In genomic region chr4:6641164-6641970, GRCh38 we compare ENCODE assay signal across 8 cellular contexts. TPM values are rescaled to one million over a fixed set of nuclear protein-coding genes. Genes with fewer than 3 reads are reported as not detected.
DNase-seq lines count a peak whose midpoint lies in the region; ATAC-seq and TF ChIP-seq lines count a peak whose summit lies in the region.

No MANE protein-coding gene starts in this region.

- H3K27ac Mint-ChIP-seq in natural killer cell: peak overlapping the region; percentile 100
- peak overlapping the region; percentile 99 for H3K27ac Mint-ChIP-seq in type B pancreatic cell

- intact Hi-C loops in natural killer cell (cut with micrococcal nuclease): loop anchor here (1.0 to 2.0 kb wide), 3 partner anchors 32 to 67 kb away; partner anchors contain the start of gene MRFAP1L1

- no peaks in the 10 kb centered on the region for H3K9me2 ChIP-seq in Karpas-422 (replicated peaks; ENCODE audit: insufficient read depth, low read length)

- peaks cover 24% of the 10 kb centered on the region for H4K20me1 ChIP-seq in Karpas-422 (ENCODE audit: insufficient read depth, low read depth, low read length)

- H3K9ac ChIP-seq in Karpas-422 (ENCODE audit: low read length): peak overlapping the region; percentile 94

- no peak overlapping the region for H2AFZ ChIP-seq in Karpas-422 (ENCODE audit: low read length)

- ATAC-seq in GM21619 (IDR thresholded peaks at IDR 0.05; ENCODE audit: unreplicated experiment) (peak; percentile 34), natural killer cell (peak; percentile 47 to 56 (median 50))

- TF ChIP-seq CTCF in natural killer cell (IDR thresholded peaks at IDR 0.05) (no peak), type B pancreatic cell (conservative IDR thresholded peaks at IDR 0.05) (no peak)

- H3K9me3 Mint-ChIP-seq in natural killer cell: no peaks in the 10 kb centered on the region
- no peaks in the 10 kb centered on the region for H3K9me3 Mint-ChIP-seq in type B pancreatic cell

- H3K4me3 ChIP-seq in Karpas-422 (ENCODE audit: low read length): peak overlapping the region; percentile 80

- DNase-seq in DMS53 treated with DMSO at 0.1 percent for 48 hours (lab: John Stamatoyannopoulos, UW; ENCODE audit: unreplicated experiment) (peak; percentile 34), Karpas-422 (peak; percentile 81), activated T-cell treated with anti-CD3 and anti-CD28 coated beads for 48 hours (ENCODE audit: low read depth) (peak; percentile 23), fibroblast of gingiva (ENCODE audit: low read depth) (peak; percentile 32), natural killer cell (peak; percentile 51), type B pancreatic cell (ENCODE audit: extremely low spot score, unreplicated experiment) (no peak), NCI-H1092 treated with DMSO at 0.1 percent for 48 hours (lab: John Stamatoyannopoulos, UW) (no peak)

- H3K4me3 Mint-ChIP-seq in natural killer cell (peak overlapping the region; percentile 100), type B pancreatic cell (peak overlapping the region; percentile 99)

- H3K27me3 Mint-ChIP-seq in natural killer cell (ENCODE audit: low read depth in 2 of 2): no peaks in the 10 kb centered on the region
- H3K27me3 Mint-ChIP-seq in type B pancreatic cell: no peaks in the 10 kb centered on the region

- no peaks in the 10 kb centered on the region for H3K27me3 ChIP-seq in Karpas-422 (ENCODE audit: low read length)

- H3K27ac ChIP-seq in Karpas-422 (ENCODE audit: low read length): peak overlapping the region; percentile 84

- H3K79me2 ChIP-seq in Karpas-422 (ENCODE audit: low read length): peaks cover 14% of the 10 kb centered on the region

- peak overlapping the region; percentile 88 for H3K4me2 ChIP-seq in Karpas-422 (ENCODE audit: low read depth, low read length, poor library complexity, severe bottlenecking)

- H3K4me1 Mint-ChIP-seq in natural killer cell: peaks cover 37 to 41% of the 10 kb centered on the region in 2 donors
- peaks cover 12% of the 10 kb centered on the region for H3K4me1 Mint-ChIP-seq in type B pancreatic cell (ENCODE audit: unreplicated experiment)

- no peaks in the 10 kb centered on the region for H3K9me3 ChIP-seq in Karpas-422 (ENCODE audit: low read length)

- peaks cover 16% of the 10 kb centered on the region for H3K4me1 ChIP-seq in Karpas-422 (ENCODE audit: low read length)

- H3K36me3 Mint-ChIP-seq in natural killer cell (peaks cover 28% of the 10 kb centered on the region), type B pancreatic cell (peaks cover 30% of the 10 kb centered on the region)

- peaks cover 19% of the 10 kb centered on the region for H3K36me3 ChIP-seq in Karpas-422 (ENCODE audit: insufficient read depth, low read length)

RNA-seq across cellular contexts. Expression of gene MRFAP1, which starts 0.9 kb away (rescaled TPM):
- total RNA-seq in Karpas-422 (2014; rRNA removed; shearing (Covaris generic); ENCODE audit: low replicate concordance): 28.8 and 50.7 TPM in 2 replicates
- 100 to 1,000 TPM; 105 to 146 (median 146) TPM for total RNA-seq in natural killer cell
- total RNA-seq in type B pancreatic cell (ENCODE audit: low replicate concordance): 234 and 293 TPM in 2 replicates

RNA-seq across cellular contexts. Expression of gene S100P, which starts 52.3 kb away (rescaled TPM):
- total RNA-seq in Karpas-422 (2014; rRNA removed; shearing (Covaris generic); ENCODE audit: low replicate concordance): not detected in 2 replicates
- 1 to 10 TPM; 2.4 to 4.3 (median 2.7) TPM for total RNA-seq in natural killer cell
- 58.9 and 80.8 TPM in 2 replicates for total RNA-seq in type B pancreatic cell (ENCODE audit: low replicate concordance)

Comparison
In these comparisons a context has a peak if more than half of its experiments do, and no peak if none do; other contexts are left out.
1. DNase-seq: peak in DMS53 treated with DMSO at 0.1 percent for 48 hours (single experiment), Karpas-422 (single experiment), activated T-cell treated with anti-CD3 and anti-CD28 coated beads for 48 hours (single experiment), fibroblast of gingiva (single experiment) and natural killer cell (single experiment); none in type B pancreatic cell (single experiment) and NCI-H1092 treated with DMSO at 0.1 percent for 48 hours (single experiment).
2. RNA of gene S100P, which starts 52.3 kb away (total RNA-seq): 58.9 to 80.8 TPM in type B pancreatic cell; 2.4 to 4.3 TPM in natural killer cell and not detected in Karpas-422; every median in the first group is over 10 times any median in the second.